10 cellular contexts compared by ENCODE assay signal in the genomic region with DNA sequence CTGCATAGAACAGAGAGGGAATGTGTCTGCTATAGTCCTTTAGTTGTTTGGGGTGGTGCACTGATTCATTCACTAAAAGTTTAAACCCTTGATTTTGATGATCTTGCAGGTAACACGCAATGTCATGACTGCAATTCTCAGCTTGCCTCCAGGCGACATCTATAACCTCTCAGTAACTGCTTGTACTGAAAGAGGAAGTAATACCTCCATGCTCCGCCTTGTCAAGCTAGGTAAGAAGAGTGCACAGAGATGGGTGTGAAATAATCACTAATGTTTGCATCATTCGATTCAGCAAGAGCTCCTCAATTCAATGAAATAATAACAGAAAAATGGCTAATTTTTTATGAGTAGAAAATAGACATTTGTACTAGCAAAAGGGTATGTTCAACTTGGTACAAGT.
DNase-seq lines count a peak whose midpoint lies in the region; ATAC-seq and FAIRE-seq lines count a peak whose summit lies in the region.
"Had no signal": no experiment of that assay in that cellular context is flagged by ENCODE, and none has a peak within 500 bp of the region (broad histone marks: within the 10 kb centered on the region; RNA-seq: fewer than 3 reads in every experiment).

No MANE protein-coding gene starts in this region.

- no peak for DNase-seq in activated CD4-positive, alpha-beta T cell treated with anti-CD3 and anti-CD28 coated beads for 36 hours
- DNase-seq in activated CD4-positive, alpha-beta T cell treated with anti-CD3 and anti-CD28 coated beads for 48 hours: no peak
- peak; percentile 17 for DNase-seq in MV-4-11 (lab: John Stamatoyannopoulos, UW)
- no peak for DNase-seq in urothelium cell line (ENCODE audit: low spot score)
- no peak for DNase-seq in HK-2 (ENCODE audit: unreplicated experiment)
- DNase-seq in DMS 273 (lab: John Stamatoyannopoulos, UW; ENCODE audit: unreplicated experiment): no peak
- no peak for DNase-seq in C1 segment of cervical spinal cord (lab: John Stamatoyannopoulos, UW)
- DNase-seq: activated T-cell treated with anti-CD3 and anti-CD28 coated beads, Interleukin-2, amount 50 U/mL, for 24 hours; NCI-H774 had no signal

- H3K4me3 Mint-ChIP-seq in activated CD4-positive, alpha-beta T cell treated with anti-CD3 and anti-CD28 coated beads for 36 hours: no peak overlapping the region
- H3K4me3 Mint-ChIP-seq: activated T-cell treated with anti-CD3 and anti-CD28 coated beads, Interleukin-2, amount 50 U/mL, for 24 hours had no signal

- H3K9me3 Mint-ChIP-seq in activated CD4-positive, alpha-beta T cell treated with anti-CD3 and anti-CD28 coated beads for 36 hours (ENCODE audit: low read depth): peaks cover 2% of the 10 kb centered on the region

- peak; percentile 70 for FAIRE-seq in urothelium cell line (lab: Jason Lieb, UNC)

- CTCF ChIA-PET in activated CD4-positive, alpha-beta T cell treated with anti-CD3 and anti-CD28 coated beads for 36 hours (lab: Charles Lee): interaction anchor here (0.9 to 11.8 kb wide), 5 partner anchors 9 to 304 kb away, joined by 3 to 345 read pairs (median 5); partner anchors contain the start of gene RERG

- intact Hi-C loops in activated CD4-positive, alpha-beta T cell treated with anti-CD3 and anti-CD28 coated beads for 36 hours (cut with DNase I, micrococcal nuclease): loop anchor here in 1 of 2 experiments (10.0 kb wide), 2 partner anchors 681 to 801 kb away; partner anchors contain the start of gene ART4

- no peaks in the 10 kb centered on the region for H3K36me3 Mint-ChIP-seq in activated CD4-positive, alpha-beta T cell treated with anti-CD3 and anti-CD28 coated beads for 36 hours (ENCODE audit: low read depth)

- H3K4me1 Mint-ChIP-seq in activated CD4-positive, alpha-beta T cell treated with anti-CD3 and anti-CD28 coated beads for 36 hours: peaks cover 4% of the 10 kb centered on the region

- no peak overlapping the region for H3K27ac Mint-ChIP-seq in activated CD4-positive, alpha-beta T cell treated with anti-CD3 and anti-CD28 coated beads for 36 hours
- H3K27ac Mint-ChIP-seq: activated T-cell treated with anti-CD3 and anti-CD28 coated beads, Interleukin-2, amount 50 U/mL, for 24 hours had no signal

- ATAC-seq in activated CD4-positive, alpha-beta T cell treated with anti-CD3 and anti-CD28 coated beads for 36 hours: peak; percentile 73
- ATAC-seq in HG02884 (IDR thresholded peaks at IDR 0.05; ENCODE audit: unreplicated experiment): peak; percentile 100

- POLR2A ChIA-PET in activated CD4-positive, alpha-beta T cell treated with anti-CD3 and anti-CD28 coated beads for 36 hours (lab: Charles Lee): no interaction called here

- H3K27me3 Mint-ChIP-seq in activated CD4-positive, alpha-beta T cell treated with anti-CD3 and anti-CD28 coated beads for 36 hours: peaks cover 3% of the 10 kb centered on the region
